8 cellular contexts compared by ENCODE assay signal in the genomic region with DNA sequence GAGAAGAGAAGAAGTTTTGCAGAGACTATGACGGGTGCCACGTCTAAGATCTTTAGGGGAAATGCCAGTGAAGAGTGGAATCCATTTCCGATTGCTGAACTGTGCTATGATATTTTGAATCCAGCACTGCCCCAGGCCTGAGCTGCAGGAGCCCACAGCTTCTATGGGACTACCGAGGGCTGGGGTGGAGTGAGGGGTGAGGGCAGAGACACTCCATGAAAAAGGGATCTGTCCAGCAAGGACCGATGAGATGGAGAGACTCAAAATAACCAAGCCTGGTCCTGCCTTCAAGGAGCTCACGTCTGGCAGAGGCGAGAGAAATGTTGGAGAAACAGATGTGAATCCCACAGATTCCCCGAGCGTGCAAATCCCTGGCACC.
DNase-seq lines count a peak whose midpoint lies in the region; ATAC-seq, FAIRE-seq and TF ChIP-seq lines count a peak whose summit lies in the region.

No MANE protein-coding gene starts in this region.

- no peaks in the 10 kb centered on the region for H3K27me3 ChIP-seq in ascending aorta
- peaks cover 3% of the 10 kb centered on the region for H3K27me3 ChIP-seq in keratinocyte (ENCODE audit: control insufficient read depth, extremely low read depth, insufficient read depth, low read length)
- no peaks in the 10 kb centered on the region for H3K27me3 ChIP-seq in testis

- POLR2A ChIA-PET in GM10248 (lab: Yijun Ruan, JAX): no interaction called here

- H3K27ac ChIP-seq in ascending aorta: peak overlapping the region; percentile 67 to 74
- no peak overlapping the region for H3K27ac ChIP-seq in keratinocyte (ENCODE audit: control insufficient read depth, insufficient read depth, low read length)
- peak overlapping the region in 1 of 2 donors; percentile 60 for H3K27ac ChIP-seq in testis

- peak overlapping the region; percentile 40 to 62 for H3K4me3 ChIP-seq in ascending aorta
- H3K4me3 ChIP-seq in keratinocyte (ENCODE audit: control insufficient read depth in 2 of 3, extremely low read depth in 1 of 3, insufficient read depth in 2 of 3, low read depth in 1 of 3, low read length in 3 of 3): no peak overlapping the region
- peak overlapping the region; percentile 37 to 40 for H3K4me3 ChIP-seq in testis

- H3K9me3 Mint-ChIP-seq in T-helper 2 cell treated with Interferon-gamma antibody and Interleukin-4, amounts not matched to agents 5 μg/mL and 100 μg/mL, for 36 hours: no peaks in the 10 kb centered on the region

- DNase-seq in T-helper 2 cell treated with Interferon-gamma antibody and Interleukin-4, amounts not matched to agents 5 μg/mL and 100 μg/mL, for 36 hours (ENCODE audit: low spot score): no peak
- DNase-seq in T-helper 2 cell: no peak
- peak in 1 of 2 donors; percentile 67 for DNase-seq in ascending aorta (ENCODE audit: low spot score in 2 of 2)
- DNase-seq in keratinocyte (ENCODE audit: low read depth, low spot score): no peak
- no peak for DNase-seq in testis
- no peak for DNase-seq in NK-92 treated with Interleukin-12 subunit alpha and Interleukin-12 subunit beta, amount 100 ng/mL, for 24 hours (lab: John Stamatoyannopoulos, UW)
- DNase-seq in GM10248 (ENCODE audit: extremely low spot score): no peak

- H3K27me3 Mint-ChIP-seq in T-helper 2 cell treated with Interferon-gamma antibody and Interleukin-4, amounts not matched to agents 5 μg/mL and 100 μg/mL, for 36 hours (ENCODE audit: low read depth): peaks cover 5% of the 10 kb centered on the region

- H2AFZ ChIP-seq in keratinocyte (ENCODE audit: control insufficient read depth, low read length): peak overlapping the region; percentile 54

- H3K9me1 ChIP-seq in keratinocyte (ENCODE audit: control insufficient read depth, extremely low read depth, insufficient read depth, low read length): no peaks in the 10 kb centered on the region

- no peaks in the 10 kb centered on the region for H4K20me1 ChIP-seq in keratinocyte (ENCODE audit: control insufficient read depth, extremely low read depth, insufficient read depth, low read length)

- H3K79me2 ChIP-seq in keratinocyte (ENCODE audit: control insufficient read depth, insufficient read depth, low read length): no peaks in the 10 kb centered on the region

- intact Hi-C loops in ascending aorta (cut with DNase I) (no loop called here), testis (cut with DNase I; ENCODE audit: low total_unique reads) (no loop called here)

- peak overlapping the region; percentile 26 for H3K27ac Mint-ChIP-seq in T-helper 2 cell treated with Interferon-gamma antibody and Interleukin-4, amounts not matched to agents 5 μg/mL and 100 μg/mL, for 36 hours

- H3K36me3 Mint-ChIP-seq in T-helper 2 cell treated with Interferon-gamma antibody and Interleukin-4, amounts not matched to agents 5 μg/mL and 100 μg/mL, for 36 hours (ENCODE audit: low read depth): no peaks in the 10 kb centered on the region

- H3K4me1 ChIP-seq in ascending aorta: peaks cover 4 to 13% of the 10 kb centered on the region in 2 donors
- peaks cover 9% of the 10 kb centered on the region for H3K4me1 ChIP-seq in keratinocyte (ENCODE audit: control insufficient read depth, extremely low read depth, insufficient read depth, low read length)
- peaks cover 10% of the 10 kb centered on the region for H3K4me1 ChIP-seq in testis

- peak overlapping the region; percentile 62 for H3K4me3 Mint-ChIP-seq in T-helper 2 cell treated with Interferon-gamma antibody and Interleukin-4, amounts not matched to agents 5 μg/mL and 100 μg/mL, for 36 hours

- FAIRE-seq in keratinocyte (lab: Jason Lieb, UNC): peak; percentile 29

- dilution Hi-C loops in keratinocyte (cut with MboI; ENCODE audit: extremely low pct_ligation_motif_present, low sequenced_read_pairs): no loop called here

- TF ChIP-seq POLR2A in testis (IDR thresholded peaks at IDR 0.05): no peak

- 21 to 33% methylated on average over 7 to 9 of the region's 9 CpGs for WGBS in testis, 2 donors

- TF ChIP-seq CTCF in ascending aorta (IDR thresholded peaks at IDR 0.05) (peak in 1 of 3 experiments; percentile 2), keratinocyte (optimal IDR thresholded peaks at IDR 0.05 in 1 of 3, IDR thresholded peaks at IDR 0.05 in 1 of 3, conservative IDR thresholded peaks at IDR 0.05 in 1 of 3; ENCODE audit: extremely low read depth in 1 of 3, insufficient read depth in 2 of 3, low read length in 3 of 3) (no peak), testis (IDR thresholded peaks at IDR 0.05) (no peak), GM10248 (IDR thresholded peaks at IDR 0.05; ENCODE audit: control extremely low read depth, extremely low read depth, low read depth, missing control alignments) (no peak)

- CTCF ChIA-PET in GM10248 (lab: Yijun Ruan, JAX): interaction anchor here (0.8 to 3.5 kb wide), 4 partner anchors 9 to 218 kb away, joined by 3 to 14 read pairs (median 4); no protein-coding TSS in a partner anchor

- H3K9ac ChIP-seq in keratinocyte (ENCODE audit: control insufficient read depth, extremely low read depth, insufficient read depth, low read length): no peak overlapping the region

- no peak for ATAC-seq in GM19395 (IDR thresholded peaks at IDR 0.05; ENCODE audit: unreplicated experiment)

- H3K36me3 ChIP-seq in ascending aorta (no peaks in the 10 kb centered on the region), keratinocyte (ENCODE audit: control insufficient read depth in 2 of 2, extremely low read depth in 1 of 2, insufficient read depth in 2 of 2, low read length in 2 of 2) (no peaks in the 10 kb centered on the region), testis (ENCODE audit: low read depth, missing control alignments) (no peaks in the 10 kb centered on the region)

- H3K4me2 ChIP-seq in keratinocyte (ENCODE audit: control insufficient read depth, extremely low read depth, insufficient read depth, low read depth, low read length): peak overlapping the region; percentile 67

- H3K9me3 ChIP-seq in ascending aorta: no peaks in the 10 kb centered on the region
- H3K9me3 ChIP-seq in keratinocyte (ENCODE audit: control insufficient read depth, low read depth, low read length): no peaks in the 10 kb centered on the region
- no peaks in the 10 kb centered on the region for H3K9me3 ChIP-seq in testis

- H3K4me1 Mint-ChIP-seq in T-helper 2 cell treated with Interferon-gamma antibody and Interleukin-4, amounts not matched to agents 5 μg/mL and 100 μg/mL, for 36 hours (ENCODE audit: low read depth): peaks cover 10% of the 10 kb centered on the region

Comparison
In these comparisons a context has a peak if more than half of its experiments do, and no peak if none do; other contexts are left out.
1. H3K4me3 ChIP-seq: peak in ascending aorta (2 of 2) and testis (2 of 2); none in keratinocyte (0 of 3).